Comparison of ENCODE assay signal across 1 cellular context in the genomic region with DNA sequence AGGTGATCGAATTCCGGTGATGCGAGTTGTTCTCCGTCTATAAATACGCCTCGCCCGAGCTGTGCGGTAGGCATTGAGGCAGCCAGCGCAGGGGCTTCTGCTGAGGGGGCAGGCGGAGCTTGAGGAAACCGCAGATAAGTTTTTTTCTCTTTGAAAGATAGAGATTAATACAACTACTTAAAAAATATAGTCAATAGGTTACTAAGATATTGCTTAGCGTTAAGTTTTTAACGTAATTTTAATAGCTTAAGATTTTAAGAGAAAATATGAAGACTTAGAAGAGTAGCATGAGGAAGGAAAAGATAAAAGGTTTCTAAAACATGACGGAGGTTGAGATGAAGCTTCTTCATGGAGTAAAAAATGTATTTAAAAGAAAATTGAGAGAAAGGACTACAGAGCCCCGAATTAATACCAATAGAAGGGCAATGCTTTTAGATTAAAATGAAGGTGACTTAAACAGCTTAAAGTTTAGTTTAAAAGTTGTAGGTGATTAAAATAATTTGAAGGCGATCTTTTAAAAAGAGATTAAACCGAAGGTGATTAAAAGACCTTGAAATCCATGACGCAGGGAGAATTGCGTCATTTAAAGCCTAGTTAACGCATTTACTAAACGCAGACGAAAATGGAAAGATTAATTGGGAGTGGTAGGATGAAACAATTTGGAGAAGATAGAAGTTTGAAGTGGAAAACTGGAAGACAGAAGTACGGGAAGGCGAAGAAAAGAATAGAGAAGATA.
TF ChIP-seq lines count a peak whose summit lies in the region.

A gene (plus strand): TSS at position 69 of the 736 bp plus-strand sequence.

TF ChIP-seq in SK-N-SH treated with all-trans-retinoic acid at 6 μM for 48 hours, 23 proteins besides CTCF, POLR2A, EP300 and RAD21 (continued from another document):
- TF ChIP-seq, protein P1, sequence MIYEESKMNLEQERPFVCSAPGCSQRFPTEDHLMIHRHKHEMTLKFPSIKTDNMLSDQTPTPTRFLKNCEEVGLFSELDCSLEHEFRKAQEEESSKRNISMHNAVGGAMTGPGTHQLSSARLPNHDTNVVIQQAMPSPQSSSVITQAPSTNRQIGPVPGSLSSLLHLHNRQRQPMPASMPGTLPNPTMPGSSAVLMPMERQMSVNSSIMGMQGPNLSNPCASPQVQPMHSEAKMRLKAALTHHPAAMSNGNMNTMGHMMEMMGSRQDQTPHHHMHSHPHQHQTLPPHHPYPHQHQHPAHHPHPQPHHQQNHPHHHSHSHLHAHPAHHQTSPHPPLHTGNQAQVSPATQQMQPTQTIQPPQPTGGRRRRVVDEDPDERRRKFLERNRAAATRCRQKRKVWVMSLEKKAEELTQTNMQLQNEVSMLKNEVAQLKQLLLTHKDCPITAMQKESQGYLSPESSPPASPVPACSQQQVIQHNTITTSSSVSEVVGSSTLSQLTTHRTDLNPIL (CRISPR knock-in tag; IDR thresholded peaks at IDR 0.05; ENCODE audit: low read depth): peak; percentile 100
- peak; percentile 100 for TF ChIP-seq TOX (CRISPR knock-in tag; IDR thresholded peaks at IDR 0.05; ENCODE audit: borderline replicate concordance)
- TF ChIP-seq ISL1 (CRISPR knock-in tag; IDR thresholded peaks at IDR 0.05): peak; percentile 31; the same call in 1 of the 2 replicates
- peak; percentile 84 for TF ChIP-seq ZNF70 (CRISPR knock-in tag; IDR thresholded peaks at IDR 0.05)
- TF ChIP-seq, protein P2, sequence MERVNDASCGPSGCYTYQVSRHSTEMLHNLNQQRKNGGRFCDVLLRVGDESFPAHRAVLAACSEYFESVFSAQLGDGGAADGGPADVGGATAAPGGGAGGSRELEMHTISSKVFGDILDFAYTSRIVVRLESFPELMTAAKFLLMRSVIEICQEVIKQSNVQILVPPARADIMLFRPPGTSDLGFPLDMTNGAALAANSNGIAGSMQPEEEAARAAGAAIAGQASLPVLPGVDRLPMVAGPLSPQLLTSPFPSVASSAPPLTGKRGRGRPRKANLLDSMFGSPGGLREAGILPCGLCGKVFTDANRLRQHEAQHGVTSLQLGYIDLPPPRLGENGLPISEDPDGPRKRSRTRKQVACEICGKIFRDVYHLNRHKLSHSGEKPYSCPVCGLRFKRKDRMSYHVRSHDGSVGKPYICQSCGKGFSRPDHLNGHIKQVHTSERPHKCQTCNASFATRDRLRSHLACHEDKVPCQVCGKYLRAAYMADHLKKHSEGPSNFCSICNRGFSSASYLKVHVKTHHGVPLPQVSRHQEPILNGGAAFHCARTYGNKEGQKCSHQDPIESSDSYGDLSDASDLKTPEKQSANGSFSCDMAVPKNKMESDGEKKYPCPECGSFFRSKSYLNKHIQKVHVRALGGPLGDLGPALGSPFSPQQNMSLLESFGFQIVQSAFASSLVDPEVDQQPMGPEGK (CRISPR knock-in tag; IDR thresholded peaks at IDR 0.05; ENCODE audit: borderline replicate concordance): peak; percentile 100
- peak; percentile 100 for TF ChIP-seq ZC3H10 (CRISPR knock-in tag; IDR thresholded peaks at IDR 0.05)
- no peak for TF ChIP-seq BACH2 (CRISPR knock-in tag; IDR thresholded peaks at IDR 0.05; ENCODE audit: borderline replicate concordance)
- no peak for TF ChIP-seq ZFP3 (CRISPR knock-in tag; IDR thresholded peaks at IDR 0.05)
- peak; percentile 62 for TF ChIP-seq OSR1 (CRISPR knock-in tag; IDR thresholded peaks at IDR 0.05)
- TF ChIP-seq ESRRG (CRISPR knock-in tag; IDR thresholded peaks at IDR 0.05): peak; percentile 99
- TF ChIP-seq RARB (CRISPR knock-in tag; IDR thresholded peaks at IDR 0.05): peak; percentile 100
